ENCODE assay signal across 7 cellular contexts in the genomic region with DNA sequence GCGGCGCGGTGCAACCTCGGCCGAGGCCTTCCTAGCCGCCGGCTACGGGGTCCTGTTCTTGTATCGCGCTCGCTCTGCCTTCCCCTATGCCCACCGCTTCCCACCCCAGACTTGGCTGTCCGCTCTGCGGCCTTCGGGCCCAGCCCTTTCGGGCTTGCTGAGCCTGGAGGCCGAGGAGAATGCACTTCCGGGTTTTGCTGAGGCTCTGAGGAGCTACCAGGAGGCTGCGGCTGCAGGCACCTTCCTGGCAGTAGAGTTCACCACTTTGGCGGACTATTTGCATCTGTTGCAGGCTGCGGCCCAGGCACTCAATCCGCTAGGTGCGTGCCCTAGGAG. TPM values are rescaled to one million over a fixed set of nuclear protein-coding genes. Genes with fewer than 3 reads are reported as not detected.
DNase-seq lines count a peak whose midpoint lies in the region; ATAC-seq, FAIRE-seq and TF ChIP-seq lines count a peak whose summit lies in the region.

No MANE protein-coding gene starts in this region.

- peaks cover 35% of the 10 kb centered on the region for H3K4me1 ChIP-seq in HepG2 (ENCODE audit: insufficient read depth, low read length)

- peak overlapping the region; percentile 99 for H3K4me2 ChIP-seq in HepG2 (ENCODE audit: low read depth, low read length)

- ATAC-seq in GM18498 (IDR thresholded peaks at IDR 0.05; ENCODE audit: unreplicated experiment) (peak; percentile 58), HepG2 (peak; percentile 84)

- TF ChIP-seq EP300 in HepG2 (IDR thresholded peaks at IDR 0.05; ENCODE audit: low read depth in 2 of 2, low read length in 2 of 2): no peak
- no peak for TF ChIP-seq EP300 in HepG2 (CRISPR knock-in tag; IDR thresholded peaks at IDR 0.05; ENCODE audit: borderline replicate concordance)

- TF ChIP-seq POLR2A in HepG2 (IDR thresholded peaks at IDR 0.05; ENCODE audit: insufficient read depth in 1 of 2, low read depth in 2 of 2, low read length in 2 of 2): no peak

- peak overlapping the region; percentile 94 for H3K4me3 Mint-ChIP-seq in HFFc6

- BruUV-seq in HepG2 (replicated peaks; lab: Mats Ljungman, UMichigan): no TSS peak

- peak overlapping the region; percentile 91 for H3K27ac Mint-ChIP-seq in HFFc6

- H3K27ac ChIP-seq in VCaP (peak overlapping the region; percentile 89), cingulate gyrus (ENCODE audit: low read depth, low read length) (peak overlapping the region; percentile 91), HepG2 (ENCODE audit: extremely low read length, insufficient read depth, low read length) (peak overlapping the region; percentile 74)

- H2AFZ ChIP-seq in HepG2 (ENCODE audit: low read length): no peak overlapping the region

- peaks cover 11% of the 10 kb centered on the region for H3K36me3 Mint-ChIP-seq in HFFc6 (ENCODE audit: low read depth)

- TF ChIP-seq RAD21 in HepG2 (CRISPR knock-in tag; IDR thresholded peaks at IDR 0.05): no peak; the same call in 1 of the 2 replicates

- no peaks in the 10 kb centered on the region for H3K9me3 Mint-ChIP-seq in HFFc6

- intact Hi-C loops in HepG2 (cut with micrococcal nuclease; ENCODE audit: unreplicated experiment): no loop called here

- H3K4me1 Mint-ChIP-seq in HFFc6 (ENCODE audit: low read depth): peaks cover 18% of the 10 kb centered on the region

- peak; percentile 24 for DNase-seq in HFFc6
- DNase-seq in MV-4-11 (lab: John Stamatoyannopoulos, UW): peak; percentile 56
- peak; percentile 56 for DNase-seq in HepG2 (ENCODE audit: low spot score)
- DNase-seq in stimulated activated CD4-positive, alpha-beta T cell treated with anti-CD3 and anti-CD28 coated beads, Interleukin-4, amount 100 ng/mL, for 48 hours (ENCODE audit: low read depth in 2 of 2): peak; percentile 24 to 55

- H3K9me3 ChIP-seq in HepG2 (ENCODE audit: low read length): no peaks in the 10 kb centered on the region

- WGBS in HepG2 (ENCODE audit: low lambda C conversion rate): 4% methylated on average over 4 of the region's 23 CpGs

- POLR2A ChIA-PET in HepG2 (lab: Yijun Ruan, JAX): interaction anchor here (0.6 to 1.4 kb wide), 6 partner anchors 9 to 201 kb away, joined by 3 to 8 read pairs (median 4); partner anchors contain the start of gene PPIH

- no peaks in the 10 kb centered on the region for H4K20me1 ChIP-seq in HepG2 (ENCODE audit: insufficient read depth, low read length)

- CTCF ChIA-PET in HepG2 (lab: Yijun Ruan, JAX; ENCODE audit: low intra/inter-chr PET ratio, low total read pairs): no interaction called here

- H3K4me3 ChIP-seq in HepG2 (replicated peaks in 1 of 3; ENCODE audit: insufficient read depth in 1 of 3, low read depth in 2 of 3, low read length in 3 of 3): peak overlapping the region; percentile 90 to 97 (median 96)

- H3K27me3 ChIP-seq in HepG2 (ENCODE audit: control insufficient read depth in 1 of 2, insufficient read depth in 2 of 2, low read length in 2 of 2): no peaks in the 10 kb centered on the region; a peak in 1 of 5 replicates

- peak overlapping the region; percentile 93 for H3K9ac ChIP-seq in HepG2 (ENCODE audit: insufficient read depth, low read depth, low read length)

- peaks cover 2% of the 10 kb centered on the region; the same call in 1 of the 2 replicates for H3K27me3 Mint-ChIP-seq in HFFc6 (ENCODE audit: insufficient read depth)

- FAIRE-seq in HepG2 (lab: Jason Lieb, UNC): no peak

- peaks cover 12% of the 10 kb centered on the region for H3K79me2 ChIP-seq in HepG2 (ENCODE audit: insufficient read depth, low read length)

- peaks cover 1 to 6% of the 10 kb centered on the region in 2 experiments; a peak in 3 of 5 replicates for H3K36me3 ChIP-seq in HepG2 (replicated peaks in 1 of 2; ENCODE audit: control insufficient read depth in 1 of 2, insufficient read depth in 2 of 2, low read length in 2 of 2)

- in situ Hi-C loops in HepG2 (cut with HindIII; ENCODE audit: extremely low pct_ligation_motif_present, low pct_unique_long_range_greater_than_20kb): no loop called here

- no peak for TF ChIP-seq CTCF in HFFc6 (IDR thresholded peaks at IDR 0.05)
- TF ChIP-seq CTCF in VCaP (conservative IDR thresholded peaks at IDR 0.05): no peak
- no peak for TF ChIP-seq CTCF in HepG2 (CRISPR knock-in tag; IDR thresholded peaks at IDR 0.05)

RNA-seq across cellular contexts. Expression of gene PPCS, which starts 0.4 kb away (rescaled TPM):
- 10 to 100 TPM; 27.6 to 34.8 (median 29.2) TPM for total RNA-seq in HFFc6 (2021; fragmentation: NEBNext Ultra II Directional; extraction: Animal tissue kit (Norgen Biotek cat#: 25700))
- total RNA-seq in HepG2 (2016; rRNA removed; fragmentation: Illumina TruSeq; extraction: Trizol): 38.9 and 51.0 TPM in 2 replicates
- 12.3 and 12.7 TPM in 2 replicates for total RNA-seq in HepG2 (2016; cell fraction: cytosol; rRNA removed; fragmentation: Illumina TruSeq; extraction: Trizol; ENCODE audit: low read depth)
- 38.3 and 49.7 TPM in 2 replicates for total RNA-seq in HepG2 (2016; cell fraction: insoluble cytoplasmic fraction; rRNA removed; fragmentation: Illumina TruSeq; extraction: Trizol)
- 27.0 and 27.1 TPM in 2 replicates for total RNA-seq in HepG2 (2016; cell fraction: membrane; rRNA removed; fragmentation: Illumina TruSeq; extraction: Trizol)
- total RNA-seq in HepG2 (2016; cell fraction: nucleus; rRNA removed; fragmentation: Illumina TruSeq; extraction: Trizol): 23.3 and 25.2 TPM in 2 replicates
- polyA plus RNA-seq in HepG2 (2011; rRNA removed): 13.4 and 14.5 TPM in 2 replicates
- polyA plus RNA-seq in HepG2 (2011; cell fraction: cytosol; rRNA removed): 17.1 and 38.8 TPM in 2 replicates
- 42.9 and 45.6 TPM in 2 replicates for polyA plus RNA-seq in HepG2 (2011; cell fraction: nucleus; rRNA removed)
- 20.9 and 33.5 TPM in 2 replicates for polyA plus RNA-seq in HepG2 (2012)
- 13.5 and 16.3 TPM in 2 replicates for polyA plus RNA-seq in HepG2 (2016; cell fraction: cytosol; fragmentation: Illumina TruSeq; extraction: Trizol; ENCODE audit: low read depth)
- polyA plus RNA-seq in HepG2 (2016; cell fraction: insoluble cytoplasmic fraction; fragmentation: Illumina TruSeq; extraction: Trizol; ENCODE audit: low read depth): 52.5 and 57.6 TPM in 2 replicates
- polyA plus RNA-seq in HepG2 (2016; cell fraction: membrane; fragmentation: Illumina TruSeq; extraction: Trizol; ENCODE audit: low read depth): 21.2 and 23.0 TPM in 2 replicates
- polyA plus RNA-seq in HepG2 (2016; cell fraction: nucleus; fragmentation: Illumina TruSeq; extraction: Trizol; ENCODE audit: insufficient read depth, low read depth): 34.2 and 34.7 TPM in 2 replicates
- polyA minus RNA-seq in HepG2 (2011; rRNA and poly(A)+ RNA removed; ENCODE audit: low replicate concordance): 18.4 and 22.8 TPM in 2 replicates
- 8.9 and 11.3 TPM in 2 replicates for polyA minus RNA-seq in HepG2 (2011; cell fraction: cytosol; rRNA and poly(A)+ RNA removed)
- polyA minus RNA-seq in HepG2 (2011; cell fraction: nucleus; rRNA and poly(A)+ RNA removed): 17.1 and 19.1 TPM in 2 replicates

RNA-seq across cellular contexts. Expression of gene ZMYND12, which starts 0.9 kb away (rescaled TPM):
- under 1 TPM in 1 of 6 experiments, not detected in 5; 0.20 TPM for total RNA-seq in HFFc6 (2021; fragmentation: NEBNext Ultra II Directional; extraction: Animal tissue kit (Norgen Biotek cat#: 25700))
- total RNA-seq in HepG2 (2016; rRNA removed; fragmentation: Illumina TruSeq; extraction: Trizol): 0.13 TPM in 1 of 2 replicates, not detected in the other
- total RNA-seq in HepG2 (2016; cell fraction: cytosol; rRNA removed; fragmentation: Illumina TruSeq; extraction: Trizol; ENCODE audit: low read depth): 0.18 and 0.51 TPM in 2 replicates
- 0.42 and 0.45 TPM in 2 replicates for total RNA-seq in HepG2 (2016; cell fraction: insoluble cytoplasmic fraction; rRNA removed; fragmentation: Illumina TruSeq; extraction: Trizol)
- 0.21 and 0.65 TPM in 2 replicates for total RNA-seq in HepG2 (2016; cell fraction: membrane; rRNA removed; fragmentation: Illumina TruSeq; extraction: Trizol)
- not detected in 2 replicates for total RNA-seq in HepG2 (2016; cell fraction: nucleus; rRNA removed; fragmentation: Illumina TruSeq; extraction: Trizol)
- polyA plus RNA-seq in HepG2 (2011; rRNA removed): 0.29 and 0.71 TPM in 2 replicates
- 0.16 and 0.18 TPM in 2 replicates for polyA plus RNA-seq in HepG2 (2011; cell fraction: cytosol; rRNA removed)
- 0.23 TPM in 1 of 2 replicates, not detected in the other for polyA plus RNA-seq in HepG2 (2011; cell fraction: nucleus; rRNA removed)
- polyA plus RNA-seq in HepG2 (2012): 0.15 and 0.20 TPM in 2 replicates
- 0.19 TPM in 1 of 2 replicates, not detected in the other for polyA plus RNA-seq in HepG2 (2016; cell fraction: cytosol; fragmentation: Illumina TruSeq; extraction: Trizol; ENCODE audit: low read depth)
- 0.37 and 0.66 TPM in 2 replicates for polyA plus RNA-seq in HepG2 (2016; cell fraction: insoluble cytoplasmic fraction; fragmentation: Illumina TruSeq; extraction: Trizol; ENCODE audit: low read depth)
- polyA plus RNA-seq in HepG2 (2016; cell fraction: membrane; fragmentation: Illumina TruSeq; extraction: Trizol; ENCODE audit: low read depth): 0.17 and 0.34 TPM in 2 replicates
- polyA plus RNA-seq in HepG2 (2016; cell fraction: nucleus; fragmentation: Illumina TruSeq; extraction: Trizol; ENCODE audit: insufficient read depth, low read depth): 0.44 TPM in 1 of 2 replicates, not detected in the other
- polyA minus RNA-seq in HepG2 (2011; rRNA and poly(A)+ RNA removed; ENCODE audit: low replicate concordance): not detected in 2 replicates
- not detected in 2 replicates for polyA minus RNA-seq in HepG2 (2011; cell fraction: cytosol; rRNA and poly(A)+ RNA removed)
- polyA minus RNA-seq in HepG2 (2011; cell fraction: nucleus; rRNA and poly(A)+ RNA removed): 0.77 and 0.87 TPM in 2 replicates

RNA-seq across cellular contexts. Expression of gene CCDC30, which starts 6.4 kb away (rescaled TPM):
- 1 to 10 TPM in 1 of 6 experiments, under 1 TPM in 5; 0.18 to 1.2 (median 0.31) TPM for total RNA-seq in HFFc6 (2021; fragmentation: NEBNext Ultra II Directional; extraction: Animal tissue kit (Norgen Biotek cat#: 25700))
- total RNA-seq in HepG2 (2016; rRNA removed; fragmentation: Illumina TruSeq; extraction: Trizol): 0.77 and 1.2 TPM in 2 replicates
- 0.26 and 0.91 TPM in 2 replicates for total RNA-seq in HepG2 (2016; cell fraction: cytosol; rRNA removed; fragmentation: Illumina TruSeq; extraction: Trizol; ENCODE audit: low read depth)
- total RNA-seq in HepG2 (2016; cell fraction: insoluble cytoplasmic fraction; rRNA removed; fragmentation: Illumina TruSeq; extraction: Trizol): 0.56 and 0.84 TPM in 2 replicates
- 0.48 and 0.74 TPM in 2 replicates for total RNA-seq in HepG2 (2016; cell fraction: membrane; rRNA removed; fragmentation: Illumina TruSeq; extraction: Trizol)
- total RNA-seq in HepG2 (2016; cell fraction: nucleus; rRNA removed; fragmentation: Illumina TruSeq; extraction: Trizol): 1.5 and 2.3 TPM in 2 replicates
- 0.25 and 0.29 TPM in 2 replicates for polyA plus RNA-seq in HepG2 (2011; rRNA removed)
- polyA plus RNA-seq in HepG2 (2011; cell fraction: cytosol; rRNA removed): 0.17 and 0.37 TPM in 2 replicates
- 0.76 and 1.2 TPM in 2 replicates for polyA plus RNA-seq in HepG2 (2011; cell fraction: nucleus; rRNA removed)
- polyA plus RNA-seq in HepG2 (2012): 0.66 and 1.2 TPM in 2 replicates
- polyA plus RNA-seq in HepG2 (2016; cell fraction: cytosol; fragmentation: Illumina TruSeq; extraction: Trizol; ENCODE audit: low read depth): 0.37 and 1.2 TPM in 2 replicates
- 0.90 and 1.1 TPM in 2 replicates for polyA plus RNA-seq in HepG2 (2016; cell fraction: insoluble cytoplasmic fraction; fragmentation: Illumina TruSeq; extraction: Trizol; ENCODE audit: low read depth)
- 0.55 and 1.2 TPM in 2 replicates for polyA plus RNA-seq in HepG2 (2016; cell fraction: membrane; fragmentation: Illumina TruSeq; extraction: Trizol; ENCODE audit: low read depth)
- 4.6 and 5.3 TPM in 2 replicates for polyA plus RNA-seq in HepG2 (2016; cell fraction: nucleus; fragmentation: Illumina TruSeq; extraction: Trizol; ENCODE audit: insufficient read depth, low read depth)
- 0.50 and 1.3 TPM in 2 replicates for polyA minus RNA-seq in HepG2 (2011; rRNA and poly(A)+ RNA removed; ENCODE audit: low replicate concordance)
- polyA minus RNA-seq in HepG2 (2011; cell fraction: cytosol; rRNA and poly(A)+ RNA removed): 0.89 TPM in 1 of 2 replicates, not detected in the other
- 3.7 and 5.3 TPM in 2 replicates for polyA minus RNA-seq in HepG2 (2011; cell fraction: nucleus; rRNA and poly(A)+ RNA removed)

Comparison
In these comparisons a context has a peak if more than half of its experiments do, and no peak if none do; other contexts are left out.
1. Peak in every context shown above with its lines: DNase-seq, ATAC-seq, H3K4me3 ChIP-seq and H3K27ac ChIP-seq.